Comparison of ENCODE assay signal across 1 cellular context in the genomic region with DNA sequence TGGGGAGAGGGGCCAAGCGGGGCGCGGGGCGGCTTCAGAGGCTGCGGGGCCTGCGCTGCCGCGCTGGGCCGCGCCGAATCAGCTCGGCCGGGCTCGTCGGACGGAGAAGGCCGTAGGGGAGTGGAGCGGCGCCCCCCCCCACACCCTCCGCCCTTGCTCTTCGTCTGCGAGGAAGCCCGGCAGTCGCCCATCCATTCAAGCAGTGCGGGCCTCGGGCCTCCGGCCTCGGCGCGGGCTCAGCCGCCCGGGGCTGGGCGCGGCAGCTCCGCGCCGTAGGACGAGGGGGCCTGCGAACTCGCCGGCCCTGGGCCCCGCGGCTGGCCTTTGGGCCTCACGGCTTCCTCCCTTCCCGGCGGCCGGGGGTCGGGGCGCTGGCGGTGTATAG.
TF ChIP-seq lines count a peak whose summit lies in the region.

No MANE protein-coding gene starts in this region.

TF ChIP-seq in GM23338, 12 proteins besides CTCF, POLR2A, EP300 and RAD21 (continued from another document):
- TF ChIP-seq, protein P1, sequence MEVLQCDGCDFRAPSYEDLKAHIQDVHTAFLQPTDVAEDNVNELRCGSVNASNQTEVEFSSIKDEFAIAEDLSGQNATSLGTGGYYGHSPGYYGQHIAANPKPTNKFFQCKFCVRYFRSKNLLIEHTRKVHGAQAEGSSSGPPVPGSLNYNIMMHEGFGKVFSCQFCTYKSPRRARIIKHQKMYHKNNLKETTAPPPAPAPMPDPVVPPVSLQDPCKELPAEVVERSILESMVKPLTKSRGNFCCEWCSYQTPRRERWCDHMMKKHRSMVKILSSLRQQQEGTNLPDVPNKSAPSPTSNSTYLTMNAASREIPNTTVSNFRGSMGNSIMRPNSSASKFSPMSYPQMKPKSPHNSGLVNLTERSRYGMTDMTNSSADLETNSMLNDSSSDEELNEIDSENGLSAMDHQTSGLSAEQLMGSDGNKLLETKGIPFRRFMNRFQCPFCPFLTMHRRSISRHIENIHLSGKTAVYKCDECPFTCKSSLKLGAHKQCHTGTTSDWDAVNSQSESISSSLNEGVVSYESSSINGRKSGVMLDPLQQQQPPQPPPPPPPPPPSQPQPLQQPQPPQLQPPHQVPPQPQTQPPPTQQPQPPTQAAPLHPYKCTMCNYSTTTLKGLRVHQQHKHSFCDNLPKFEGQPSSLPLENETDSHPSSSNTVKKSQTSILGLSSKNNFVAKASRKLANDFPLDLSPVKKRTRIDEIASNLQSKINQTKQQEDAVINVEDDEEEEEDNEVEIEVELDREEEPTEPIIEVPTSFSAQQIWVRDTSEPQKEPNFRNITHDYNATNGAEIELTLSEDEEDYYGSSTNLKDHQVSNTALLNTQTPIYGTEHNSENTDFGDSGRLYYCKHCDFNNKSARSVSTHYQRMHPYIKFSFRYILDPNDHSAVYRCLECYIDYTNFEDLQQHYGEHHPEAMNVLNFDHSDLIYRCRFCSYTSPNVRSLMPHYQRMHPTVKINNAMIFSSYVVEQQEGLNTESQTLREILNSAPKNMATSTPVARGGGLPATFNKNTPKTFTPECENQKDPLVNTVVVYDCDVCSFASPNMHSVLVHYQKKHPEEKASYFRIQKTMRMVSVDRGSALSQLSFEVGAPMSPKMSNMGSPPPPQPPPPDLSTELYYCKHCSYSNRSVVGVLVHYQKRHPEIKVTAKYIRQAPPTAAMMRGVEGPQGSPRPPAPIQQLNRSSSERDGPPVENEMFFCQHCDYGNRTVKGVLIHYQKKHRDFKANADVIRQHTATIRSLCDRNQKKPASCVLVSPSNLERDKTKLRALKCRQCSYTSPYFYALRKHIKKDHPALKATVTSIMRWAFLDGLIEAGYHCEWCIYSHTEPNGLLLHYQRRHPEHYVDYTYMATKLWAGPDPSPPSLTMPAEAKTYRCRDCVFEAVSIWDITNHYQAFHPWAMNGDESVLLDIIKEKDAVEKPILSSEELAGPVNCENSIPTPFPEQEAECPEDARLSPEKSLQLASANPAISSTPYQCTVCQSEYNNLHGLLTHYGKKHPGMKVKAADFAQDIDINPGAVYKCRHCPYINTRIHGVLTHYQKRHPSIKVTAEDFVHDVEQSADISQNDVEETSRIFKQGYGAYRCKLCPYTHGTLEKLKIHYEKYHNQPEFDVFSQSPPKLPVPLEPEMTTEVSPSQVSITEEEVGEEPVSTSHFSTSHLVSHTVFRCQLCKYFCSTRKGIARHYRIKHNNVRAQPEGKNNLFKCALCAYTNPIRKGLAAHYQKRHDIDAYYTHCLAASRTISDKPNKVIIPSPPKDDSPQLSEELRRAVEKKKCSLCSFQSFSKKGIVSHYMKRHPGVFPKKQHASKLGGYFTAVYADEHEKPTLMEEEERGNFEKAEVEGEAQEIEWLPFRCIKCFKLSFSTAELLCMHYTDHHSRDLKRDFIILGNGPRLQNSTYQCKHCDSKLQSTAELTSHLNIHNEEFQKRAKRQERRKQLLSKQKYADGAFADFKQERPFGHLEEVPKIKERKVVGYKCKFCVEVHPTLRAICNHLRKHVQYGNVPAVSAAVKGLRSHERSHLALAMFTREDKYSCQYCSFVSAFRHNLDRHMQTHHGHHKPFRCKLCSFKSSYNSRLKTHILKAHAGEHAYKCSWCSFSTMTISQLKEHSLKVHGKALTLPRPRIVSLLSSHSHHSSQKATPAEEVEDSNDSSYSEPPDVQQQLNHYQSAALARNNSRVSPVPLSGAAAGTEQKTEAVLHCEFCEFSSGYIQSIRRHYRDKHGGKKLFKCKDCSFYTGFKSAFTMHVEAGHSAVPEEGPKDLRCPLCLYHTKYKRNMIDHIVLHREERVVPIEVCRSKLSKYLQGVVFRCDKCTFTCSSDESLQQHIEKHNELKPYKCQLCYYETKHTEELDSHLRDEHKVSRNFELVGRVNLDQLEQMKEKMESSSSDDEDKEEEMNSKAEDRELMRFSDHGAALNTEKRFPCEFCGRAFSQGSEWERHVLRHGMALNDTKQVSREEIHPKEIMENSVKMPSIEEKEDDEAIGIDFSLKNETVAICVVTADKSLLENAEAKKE (CRISPR knock-in tag; IDR thresholded peaks at IDR 0.05): no peak
- TF ChIP-seq CREB1 (CRISPR knock-in tag; IDR thresholded peaks at IDR 0.05; ENCODE audit: low read depth) (no peak), ZNF114 (CRISPR knock-in tag; IDR thresholded peaks at IDR 0.05) (no peak), EZH2phosphoT487 (IDR thresholded peaks at IDR 0.05; ENCODE audit: unreplicated experiment) (no peak), EZH2 (IDR thresholded peaks at IDR 0.05; ENCODE audit: low read depth, unreplicated experiment) (no peak), JUNB (IDR thresholded peaks at IDR 0.05; ENCODE audit: unreplicated experiment) (no peak), ZNF331 (CRISPR knock-in tag; IDR thresholded peaks at IDR 0.05; ENCODE audit: low read depth) (no peak), STAT1 (IDR thresholded peaks at IDR 0.05; ENCODE audit: unreplicated experiment) (no peak), NANOG (IDR thresholded peaks at IDR 0.05; ENCODE audit: borderline replicate concordance) (no peak)
- TF ChIP-seq, protein P2, sequence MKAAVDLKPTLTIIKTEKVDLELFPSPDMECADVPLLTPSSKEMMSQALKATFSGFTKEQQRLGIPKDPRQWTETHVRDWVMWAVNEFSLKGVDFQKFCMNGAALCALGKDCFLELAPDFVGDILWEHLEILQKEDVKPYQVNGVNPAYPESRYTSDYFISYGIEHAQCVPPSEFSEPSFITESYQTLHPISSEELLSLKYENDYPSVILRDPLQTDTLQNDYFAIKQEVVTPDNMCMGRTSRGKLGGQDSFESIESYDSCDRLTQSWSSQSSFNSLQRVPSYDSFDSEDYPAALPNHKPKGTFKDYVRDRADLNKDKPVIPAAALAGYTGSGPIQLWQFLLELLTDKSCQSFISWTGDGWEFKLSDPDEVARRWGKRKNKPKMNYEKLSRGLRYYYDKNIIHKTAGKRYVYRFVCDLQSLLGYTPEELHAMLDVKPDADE (IDR thresholded peaks at IDR 0.05): no peak
- TF ChIP-seq, protein P3, sequence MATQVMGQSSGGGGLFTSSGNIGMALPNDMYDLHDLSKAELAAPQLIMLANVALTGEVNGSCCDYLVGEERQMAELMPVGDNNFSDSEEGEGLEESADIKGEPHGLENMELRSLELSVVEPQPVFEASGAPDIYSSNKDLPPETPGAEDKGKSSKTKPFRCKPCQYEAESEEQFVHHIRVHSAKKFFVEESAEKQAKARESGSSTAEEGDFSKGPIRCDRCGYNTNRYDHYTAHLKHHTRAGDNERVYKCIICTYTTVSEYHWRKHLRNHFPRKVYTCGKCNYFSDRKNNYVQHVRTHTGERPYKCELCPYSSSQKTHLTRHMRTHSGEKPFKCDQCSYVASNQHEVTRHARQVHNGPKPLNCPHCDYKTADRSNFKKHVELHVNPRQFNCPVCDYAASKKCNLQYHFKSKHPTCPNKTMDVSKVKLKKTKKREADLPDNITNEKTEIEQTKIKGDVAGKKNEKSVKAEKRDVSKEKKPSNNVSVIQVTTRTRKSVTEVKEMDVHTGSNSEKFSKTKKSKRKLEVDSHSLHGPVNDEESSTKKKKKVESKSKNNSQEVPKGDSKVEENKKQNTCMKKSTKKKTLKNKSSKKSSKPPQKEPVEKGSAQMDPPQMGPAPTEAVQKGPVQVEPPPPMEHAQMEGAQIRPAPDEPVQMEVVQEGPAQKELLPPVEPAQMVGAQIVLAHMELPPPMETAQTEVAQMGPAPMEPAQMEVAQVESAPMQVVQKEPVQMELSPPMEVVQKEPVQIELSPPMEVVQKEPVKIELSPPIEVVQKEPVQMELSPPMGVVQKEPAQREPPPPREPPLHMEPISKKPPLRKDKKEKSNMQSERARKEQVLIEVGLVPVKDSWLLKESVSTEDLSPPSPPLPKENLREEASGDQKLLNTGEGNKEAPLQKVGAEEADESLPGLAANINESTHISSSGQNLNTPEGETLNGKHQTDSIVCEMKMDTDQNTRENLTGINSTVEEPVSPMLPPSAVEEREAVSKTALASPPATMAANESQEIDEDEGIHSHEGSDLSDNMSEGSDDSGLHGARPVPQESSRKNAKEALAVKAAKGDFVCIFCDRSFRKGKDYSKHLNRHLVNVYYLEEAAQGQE (IDR thresholded peaks at IDR 0.05; ENCODE audit: unreplicated experiment): no peak
